ENCODE assay signal across 2 cellular contexts in genomic region chr17:46822388-46822921, GRCh38.
TF ChIP-seq lines count a peak whose summit lies in the region.

No MANE protein-coding gene starts in this region.

TF ChIP-seq in GM23338, 12 proteins besides CTCF, POLR2A, EP300 and RAD21:
- no peak for TF ChIP-seq JUNB (IDR thresholded peaks at IDR 0.05; ENCODE audit: unreplicated experiment)
- peak; percentile 70; the same call in 1 of the 2 replicates for TF ChIP-seq ZNF114 (CRISPR knock-in tag; IDR thresholded peaks at IDR 0.05)
- TF ChIP-seq ZNF331 (CRISPR knock-in tag; IDR thresholded peaks at IDR 0.05; ENCODE audit: low read depth): peak; percentile 40; the same call in 1 of the 2 replicates
- peak; percentile 57; the same call in 1 of the 2 replicates for TF ChIP-seq CREB1 (CRISPR knock-in tag; IDR thresholded peaks at IDR 0.05; ENCODE audit: low read depth)
- TF ChIP-seq EZH2phosphoT487 (IDR thresholded peaks at IDR 0.05; ENCODE audit: unreplicated experiment): no peak
- no peak for TF ChIP-seq NANOG (IDR thresholded peaks at IDR 0.05; ENCODE audit: borderline replicate concordance)
- TF ChIP-seq REST (IDR thresholded peaks at IDR 0.05; ENCODE audit: unreplicated experiment): no peak

TF ChIP-seq in H1, 55 proteins besides CTCF, POLR2A, EP300 and RAD21:
- TF ChIP-seq KDM1A (IDR thresholded peaks at IDR 0.05; ENCODE audit: borderline replicate concordance, low read length): peak; percentile 99
- no peak for TF ChIP-seq NRF1 (IDR thresholded peaks at IDR 0.05; ENCODE audit: low read depth, low read length)
- TF ChIP-seq YY1 (IDR thresholded peaks at IDR 0.05; ENCODE audit: low read depth, low read length): peak; percentile 45; the same call in 1 of the 2 replicates
- no peak for TF ChIP-seq RFX5 (IDR thresholded peaks at IDR 0.05; ENCODE audit: borderline replicate concordance, low read depth, low read length)
- TF ChIP-seq HDAC2 (IDR thresholded peaks at IDR 0.05; ENCODE audit: borderline replicate concordance in 1 of 2, low read depth in 2 of 2, low read length in 2 of 2): peak in 1 of 2 experiments; percentile 94; a peak in 2 of 4 replicates
- no peak for TF ChIP-seq SAP30 (IDR thresholded peaks at IDR 0.05; ENCODE audit: insufficient read depth, insufficient replicate concordance, low read length)
- no peak for TF ChIP-seq GABPA (IDR thresholded peaks at IDR 0.05; ENCODE audit: borderline replicate concordance, insufficient read depth, low read length)
- peak; percentile 79 for TF ChIP-seq MAX (IDR thresholded peaks at IDR 0.05)
- peak; percentile 92 for TF ChIP-seq TCF12 (IDR thresholded peaks at IDR 0.05; ENCODE audit: low read depth, low read length)
- TF ChIP-seq JUND (IDR thresholded peaks at IDR 0.05; ENCODE audit: low read length): no peak
- peak; percentile 79 for TF ChIP-seq FOSL1 (IDR thresholded peaks at IDR 0.05; ENCODE audit: insufficient read depth, low read depth, low read length)
- no peak for TF ChIP-seq RNF2 (IDR thresholded peaks at IDR 0.05; ENCODE audit: borderline replicate concordance, low read depth, low read length, missing control alignments, poor library complexity, severe bottlenecking)
- no peak for TF ChIP-seq SIN3A (conservative IDR thresholded peaks at IDR 0.05 in 1 of 2, IDR thresholded peaks at IDR 0.05 in 1 of 2; ENCODE audit: low read depth in 1 of 2, low read length in 2 of 2)
- no peak for TF ChIP-seq SUZ12 (IDR thresholded peaks at IDR 0.05; ENCODE audit: low read length)
- TF ChIP-seq BACH1 (IDR thresholded peaks at IDR 0.05; ENCODE audit: low read length): no peak
- TF ChIP-seq BCL11A (IDR thresholded peaks at IDR 0.05; ENCODE audit: low read depth in 2 of 2, low read length in 2 of 2): no peak
- TF ChIP-seq E2F6 (IDR thresholded peaks at IDR 0.05): peak; percentile 3; the same call in 1 of the 2 replicates
